In genomic region chr22:27206001-27206746, GRCh38 we compare ENCODE assay signal across 23 cellular contexts.
A peak's percentile ranks its signal among the peaks of the same experiment; 100 is the strongest.
DNase-seq lines count a peak whose midpoint lies in the region; ATAC-seq and TF ChIP-seq lines count a peak whose summit lies in the region.
"Had no signal": no experiment of that assay in that cellular context is flagged by ENCODE, and none has a peak within 500 bp of the region (broad histone marks: within the 10 kb centered on the region; RNA-seq: fewer than 3 reads in every experiment).

No MANE protein-coding gene starts in this region.

- no peak for TF ChIP-seq CTCF in brain microvascular endothelial cell (IDR thresholded peaks at IDR 0.05; ENCODE audit: low read depth, low read length, missing control alignments)
- TF ChIP-seq CTCF in spleen (IDR thresholded peaks at IDR 0.05 in 8 of 11, conservative IDR thresholded peaks at IDR 0.05 in 3 of 11), result no peak
- TF ChIP-seq CTCF in lower lobe of right lung (IDR thresholded peaks at IDR 0.05), result no peak

- no peak for TF ChIP-seq POLR2A in spleen (IDR thresholded peaks at IDR 0.05)

- peak overlapping the region; percentile 52 for H3K27ac ChIP-seq in brain microvascular endothelial cell
- peak overlapping the region; percentile 31 for H3K27ac ChIP-seq in stomach smooth muscle (ENCODE audit: low read length)
- H3K27ac ChIP-seq in spleen, result no peak overlapping the region
- H3K27ac ChIP-seq in lower lobe of right lung, result no peak overlapping the region
- H3K27ac ChIP-seq: ascending aorta, gastrocnemius medialis, left ventricle myocardium inferior, PC-9, right atrium auricular region, SJSA1 had no signal

- H3K9me3 ChIP-seq in stomach smooth muscle (ENCODE audit: control insufficient read depth in 2 of 2, low read length in 2 of 2), result peaks cover 0 to 4% of the 10 kb centered on the region in 2 donors
- no peaks in the 10 kb centered on the region for H3K9me3 ChIP-seq in spleen
- H3K9me3 ChIP-seq in lower lobe of right lung, result no peaks in the 10 kb centered on the region
- H3K9me3 ChIP-seq: ascending aorta, BE2C, gastrocnemius medialis, SJSA1 had no signal

- no peak overlapping the region for H3K9ac ChIP-seq in stomach smooth muscle (ENCODE audit: low read length in 2 of 2)

- in situ Hi-C loops in brain microvascular endothelial cell (cut with HindIII; ENCODE audit: low pct_ligation_motif_present, low sequenced_read_pairs), result no loop called here

- H3K4me1 ChIP-seq in stomach smooth muscle (ENCODE audit: control insufficient read depth, insufficient read depth, low read length) (peaks cover 20% of the 10 kb centered on the region), spleen (no peaks in the 10 kb centered on the region), lower lobe of right lung (peaks cover 6% of the 10 kb centered on the region)
- H3K4me1 ChIP-seq: BE2C, gastrocnemius medialis, left ventricle myocardium inferior had no signal

- 78 to 87% (median 82%) methylated on average over 6 of the region's 6 CpGs for WGBS in spleen, 5 donors

- no peak overlapping the region for H3K4me3 ChIP-seq in brain microvascular endothelial cell (ENCODE audit: low read depth, low read length)
- no peak overlapping the region for H3K4me3 ChIP-seq in stomach smooth muscle (ENCODE audit: low read length in 2 of 2)
- no peak overlapping the region for H3K4me3 ChIP-seq in spleen
- H3K4me3 ChIP-seq in lower lobe of right lung, result no peak overlapping the region
- H3K4me3 ChIP-seq: ascending aorta, gastrocnemius medialis, left ventricle myocardium inferior, PC-9, right atrium auricular region, SJSA1 had no signal

- ATAC-seq in lower lobe of right lung, result no peak
- ATAC-seq: gastrocnemius medialis, WTC11 had no signal

- intact Hi-C loops in spleen (cut with DNase I; ENCODE audit: low total_unique reads) (no loop called here), lower lobe of right lung (cut with DNase I) (no loop called here)

- H3K36me3 ChIP-seq in brain microvascular endothelial cell (replicated peaks), result no peaks in the 10 kb centered on the region
- H3K36me3 ChIP-seq in stomach smooth muscle (ENCODE audit: control insufficient read depth in 2 of 2, insufficient read depth in 2 of 2, low read length in 2 of 2), result no peaks in the 10 kb centered on the region
- no peaks in the 10 kb centered on the region for H3K36me3 ChIP-seq in spleen
- no peaks in the 10 kb centered on the region for H3K36me3 ChIP-seq in lower lobe of right lung
- H3K36me3 ChIP-seq: ascending aorta, BE2C, gastrocnemius medialis, left ventricle myocardium inferior, right atrium auricular region, SJSA1 had no signal

- DNase-seq in NCI-H1694 (lab: John Stamatoyannopoulos, UW), result peak; percentile 20
- peak; percentile 60 for DNase-seq in brain microvascular endothelial cell
- peak; percentile 55 for DNase-seq in glomerular visceral epithelial cell (ENCODE audit: extremely low spot score)
- no peak for DNase-seq in ureter (ENCODE audit: low spot score)
- DNase-seq in spleen, result no peak
- no peak for DNase-seq in lower lobe of right lung
- DNase-seq: activated CD4-positive, alpha-beta memory T cell treated with anti-CD3 and anti-CD28 coated beads, Interleukin-2, amount 10 ng/mL, durations not matched to agents 7 days and 5 days; activated naive CD4-positive, alpha-beta T cell treated with anti-CD3 and anti-CD28 coated beads for 36 hours; BE2C; Calu3; gastrocnemius medialis; H9; left ventricle myocardium inferior; NCI-H1417 treated with DMSO at 0.1 percent for 48 hours; occipital lobe; PC-9; stimulated activated CD4-positive, alpha-beta T cell treated with anti-CD3 and anti-CD28 coated beads, Interleukin-15, amount 100 ng/mL, for 24 hours; T-helper 2 cell had no signal

- no peaks in the 10 kb centered on the region for H3K27me3 ChIP-seq in brain microvascular endothelial cell (replicated peaks)
- H3K27me3 ChIP-seq in stomach smooth muscle (ENCODE audit: control insufficient read depth in 1 of 2, insufficient read depth in 2 of 2, low read length in 2 of 2), result no peaks in the 10 kb centered on the region
- peaks cover 0 to 19% (median 0%) of the 10 kb centered on the region in 7 donors for H3K27me3 ChIP-seq in spleen (replicated peaks in 1 of 7)
- no peaks in the 10 kb centered on the region for H3K27me3 ChIP-seq in lower lobe of right lung (ENCODE audit: low read depth)
- H3K27me3 ChIP-seq: BE2C, right atrium auricular region, SJSA1 had no signal

Comparison
In these comparisons a context has a peak if more than half of its experiments do, and no peak if none do; other contexts are left out.
1. DNase-seq: peak in NCI-H1694 (single experiment), brain microvascular endothelial cell (single experiment) and glomerular visceral epithelial cell (single experiment); none in ureter (single experiment), spleen (single experiment) and lower lobe of right lung (single experiment).
2. H3K27ac ChIP-seq: peak in brain microvascular endothelial cell (single experiment) and stomach smooth muscle (single experiment); none in spleen (0 of 8) and lower lobe of right lung (single experiment).